19 cellular contexts compared by ENCODE assay signal in the genomic region with DNA sequence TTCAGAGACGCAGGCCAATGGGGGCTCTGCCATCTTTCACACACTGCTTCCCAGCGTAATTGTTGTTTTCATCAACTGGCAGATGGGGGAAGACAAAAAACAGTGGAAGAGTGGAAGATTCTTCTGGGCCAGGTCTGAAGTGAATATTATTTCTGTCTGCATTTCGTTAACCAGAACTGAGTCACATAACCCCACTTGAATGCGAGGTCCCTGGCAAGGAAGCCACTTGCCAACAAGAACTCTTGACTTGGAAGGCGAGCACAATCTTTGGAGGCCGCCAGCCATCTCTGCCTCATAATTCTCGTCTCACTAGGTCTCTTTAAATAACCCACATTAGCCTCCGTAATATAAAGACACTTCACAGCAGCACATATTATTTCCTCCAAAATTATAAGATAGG.
DNase-seq lines count a peak whose midpoint lies in the region; ATAC-seq, FAIRE-seq and TF ChIP-seq lines count a peak whose summit lies in the region.
"Had no signal": no experiment of that assay in that cellular context is flagged by ENCODE, and none has a peak within 500 bp of the region (broad histone marks: within the 10 kb centered on the region; RNA-seq: fewer than 3 reads in every experiment).

No MANE protein-coding gene starts in this region.

- H3K9ac ChIP-seq in GM23248 (peak overlapping the region; percentile 29; the same call in 1 of the 2 replicates), astrocyte (ENCODE audit: low read length) (no peak overlapping the region)

- H3K4me3 ChIP-seq in AG10803 (ENCODE audit: low read length) (no peak overlapping the region), GM23248 (no peak overlapping the region), astrocyte (ENCODE audit: insufficient read depth, low read depth, low read length) (no peak overlapping the region), lower lobe of right lung (no peak overlapping the region)

- peak overlapping the region; percentile 86 for H3K27ac ChIP-seq in GM23248
- H3K27ac ChIP-seq in astrocyte (ENCODE audit: low read depth, low read length): no peak overlapping the region
- no peak overlapping the region for H3K27ac ChIP-seq in lower lobe of right lung
- H3K27ac ChIP-seq: 22Rv1 had no signal

- peaks cover 52% of the 10 kb centered on the region for H3K79me2 ChIP-seq in GM23248 (ENCODE audit: insufficient read depth)
- no peaks in the 10 kb centered on the region for H3K79me2 ChIP-seq in astrocyte (ENCODE audit: insufficient read depth, low read length)

- H3K36me3 Mint-ChIP-seq in astrocyte (ENCODE audit: low read depth, unreplicated experiment): peaks cover 3% of the 10 kb centered on the region
- no peaks in the 10 kb centered on the region for H3K36me3 Mint-ChIP-seq in stimulated activated memory B cell treated with anti-CD40 and anti-IgM and Interleukin-4, amounts not matched to agents 10 μg/mL and 1 μg/mL and 100 μg/mL, for 72 hours

- no peak overlapping the region for H3K27ac Mint-ChIP-seq in astrocyte (ENCODE audit: unreplicated experiment)
- H3K27ac Mint-ChIP-seq in stimulated activated memory B cell treated with anti-CD40 and anti-IgM and Interleukin-4, amounts not matched to agents 10 μg/mL and 1 μg/mL and 100 μg/mL, for 72 hours: no peak overlapping the region
- H3K27ac Mint-ChIP-seq: H9 had no signal

- H3K27me3 Mint-ChIP-seq in astrocyte (ENCODE audit: low read depth, unreplicated experiment): no peaks in the 10 kb centered on the region
- H3K27me3 Mint-ChIP-seq in stimulated activated memory B cell treated with anti-CD40 and anti-IgM and Interleukin-4, amounts not matched to agents 10 μg/mL and 1 μg/mL and 100 μg/mL, for 72 hours: peaks cover 9% of the 10 kb centered on the region
- H3K27me3 Mint-ChIP-seq: CD4-positive, alpha-beta memory T cell had no signal

- H4K20me1 ChIP-seq in GM23248 (ENCODE audit: insufficient read depth) (no peaks in the 10 kb centered on the region), astrocyte (ENCODE audit: insufficient read depth, low read length) (peaks cover 6% of the 10 kb centered on the region)

- H3F3A ChIP-seq in GM23248 (ENCODE audit: insufficient read depth): peaks cover 56% of the 10 kb centered on the region

- no peak overlapping the region for H3K4me3 Mint-ChIP-seq in astrocyte (ENCODE audit: unreplicated experiment)
- no peak overlapping the region for H3K4me3 Mint-ChIP-seq in stimulated activated memory B cell treated with anti-CD40 and anti-IgM and Interleukin-4, amounts not matched to agents 10 μg/mL and 1 μg/mL and 100 μg/mL, for 72 hours
- H3K4me3 Mint-ChIP-seq: CD4-positive, alpha-beta memory T cell; H9 had no signal

- TF ChIP-seq CTCF in AG10803 (conservative IDR thresholded peaks at IDR 0.05; ENCODE audit: low read length) (no peak), astrocyte (IDR thresholded peaks at IDR 0.05; ENCODE audit: insufficient read depth, low read depth, low read length) (no peak), lower lobe of right lung (IDR thresholded peaks at IDR 0.05) (no peak)

- H3K9me2 ChIP-seq in GM23248 (ENCODE audit: insufficient read depth): no peaks in the 10 kb centered on the region

- DNase-seq in AG10803 (ENCODE audit: low read depth): peak; percentile 48
- peak; percentile 64 for DNase-seq in GM23248
- peak; percentile 56 for DNase-seq in astrocyte (ENCODE audit: low read depth)
- no peak for DNase-seq in lower lobe of right lung
- no peak for DNase-seq in H4 (ENCODE audit: low spot score)
- DNase-seq: C1 segment of cervical spinal cord; Calu3; CD4-positive, alpha-beta memory T cell; COR-L47; DMS53; DMS79 treated with DMSO at 0.1 percent for 48 hours; GF-D8; H9 had no signal

- peaks cover 57% of the 10 kb centered on the region for H3K4me1 ChIP-seq in GM23248 (ENCODE audit: insufficient read depth)
- peaks cover 6% of the 10 kb centered on the region for H3K4me1 ChIP-seq in astrocyte (ENCODE audit: insufficient read depth, low read length)
- no peaks in the 10 kb centered on the region for H3K4me1 ChIP-seq in lower lobe of right lung

- intact Hi-C loops in lower lobe of right lung (cut with DNase I): no loop called here

- H3K9me3 Mint-ChIP-seq in astrocyte (ENCODE audit: unreplicated experiment): no peaks in the 10 kb centered on the region
- H3K9me3 Mint-ChIP-seq in stimulated activated memory B cell treated with anti-CD40 and anti-IgM and Interleukin-4, amounts not matched to agents 10 μg/mL and 1 μg/mL and 100 μg/mL, for 72 hours: no peaks in the 10 kb centered on the region
- H3K9me3 Mint-ChIP-seq: CD4-positive, alpha-beta memory T cell had no signal

- no peak for FAIRE-seq in astrocyte (lab: Jason Lieb, UNC)
- FAIRE-seq: A204.1, GM12892, H1 had no signal

- no peak overlapping the region for H3K4me2 ChIP-seq in GM23248 (ENCODE audit: unreplicated experiment)
- H3K4me2 ChIP-seq in astrocyte (ENCODE audit: low read length): no peak overlapping the region

- H3K9me3 ChIP-seq in GM23248 (ENCODE audit: low read depth) (no peaks in the 10 kb centered on the region), astrocyte (ENCODE audit: insufficient read depth, low read depth, low read length) (no peaks in the 10 kb centered on the region), lower lobe of right lung (no peaks in the 10 kb centered on the region)

- WGBS in GM23248 (ENCODE audit: low coverage in 1 of 2, low lambda C conversion rate in 2 of 2, missing lambda C conversion rate in 2 of 2), 2 experiments: 33 to 34% methylated on average over 8 of the region's 8 CpGs

- peak overlapping the region; percentile 34; the same call in 1 of the 2 replicates for H2AFZ ChIP-seq in GM23248
- H2AFZ ChIP-seq in astrocyte (ENCODE audit: low read depth, low read length): no peak overlapping the region

- in situ Hi-C loops in GM23248 (cut with MboI): no loop called here

- H3K27me3 ChIP-seq in GM23248 (replicated peaks; ENCODE audit: insufficient read depth): no peaks in the 10 kb centered on the region
- no peaks in the 10 kb centered on the region for H3K27me3 ChIP-seq in astrocyte (ENCODE audit: insufficient read depth, low read length)
- no peaks in the 10 kb centered on the region for H3K27me3 ChIP-seq in lower lobe of right lung (ENCODE audit: low read depth)

- no peak for ATAC-seq in lower lobe of right lung
- no peak for ATAC-seq in stimulated activated memory B cell treated with anti-CD40 and anti-IgM and Interleukin-4, amounts not matched to agents 10 μg/mL and 1 μg/mL and 100 μg/mL, for 72 hours
- ATAC-seq: HCT116 had no signal

- H3K36me3 ChIP-seq in GM23248 (ENCODE audit: low read depth) (no peaks in the 10 kb centered on the region; the same call in 1 of the 2 replicates), astrocyte (ENCODE audit: insufficient read depth, low read length) (peaks cover 9% of the 10 kb centered on the region), lower lobe of right lung (no peaks in the 10 kb centered on the region)

- H3K4me1 Mint-ChIP-seq in astrocyte (ENCODE audit: low read depth, unreplicated experiment): peaks cover 4% of the 10 kb centered on the region
- H3K4me1 Mint-ChIP-seq in stimulated activated memory B cell treated with anti-CD40 and anti-IgM and Interleukin-4, amounts not matched to agents 10 μg/mL and 1 μg/mL and 100 μg/mL, for 72 hours: no peaks in the 10 kb centered on the region
- H3K4me1 Mint-ChIP-seq: CD4-positive, alpha-beta memory T cell; H9 had no signal

Comparison
In these comparisons a context has a peak if more than half of its experiments do, and no peak if none do; other contexts are left out.
1. DNase-seq: peak in AG10803 (single experiment), GM23248 (single experiment) and astrocyte (single experiment); none in lower lobe of right lung (single experiment) and H4 (single experiment).